12 cellular contexts compared by ENCODE assay signal in genomic region chr1:210692796-210693195, GRCh38.
A peak's percentile ranks its signal among the peaks of the same experiment; 100 is the strongest.
DNase-seq lines count a peak whose midpoint lies in the region; ATAC-seq and TF ChIP-seq lines count a peak whose summit lies in the region.
"Had no signal": no experiment of that assay in that cellular context is flagged by ENCODE, and none has a peak within 500 bp of the region (broad histone marks: within the 10 kb centered on the region; RNA-seq: fewer than 3 reads in every experiment).

No MANE protein-coding gene starts in this region.

- no peaks in the 10 kb centered on the region for H3K36me3 Mint-ChIP-seq in neural crest cell (ENCODE audit: low read depth)
- H3K36me3 Mint-ChIP-seq: IgD-negative memory B cell; natural killer cell treated with Interleukin-12 subunit alpha and Interleukin-12 subunit beta and Interleukin-15 and Interleukin-18, amount 100 ng/mL, for 72 hours had no signal

- TF ChIP-seq CTCF in NB4 (IDR thresholded peaks at IDR 0.05; ENCODE audit: low read depth, low read length) (no peak), neural crest cell (conservative IDR thresholded peaks at IDR 0.05) (no peak)

- DNase-seq in NB4 (ENCODE audit: low read depth) (peak; percentile 58), neural crest cell (ENCODE audit: low read depth, low spot score) (no peak), NCI-H1417 treated with DMSO at 0.1 percent for 48 hours (lab: John Stamatoyannopoulos, UW) (no peak), COLO829 (ENCODE audit: low spot score) (no peak)
- DNase-seq: Caco-2, NCI-H2171 had no signal

- ATAC-seq in GM18868 (IDR thresholded peaks at IDR 0.05; ENCODE audit: unreplicated experiment), result peak; percentile 27
- peak; percentile 45 for ATAC-seq in HG02885 (IDR thresholded peaks at IDR 0.05; ENCODE audit: poor library complexity, unreplicated experiment)
- no peak for ATAC-seq in GM19452 (IDR thresholded peaks at IDR 0.05; ENCODE audit: unreplicated experiment)

- no peaks in the 10 kb centered on the region for H3K27me3 Mint-ChIP-seq in neural crest cell (ENCODE audit: low read depth)
- H3K27me3 Mint-ChIP-seq: natural killer cell treated with Interleukin-12 subunit alpha and Interleukin-12 subunit beta and Interleukin-15 and Interleukin-18, amount 100 ng/mL, for 72 hours had no signal

- H3K4me3 Mint-ChIP-seq in neural crest cell, result no peak overlapping the region
- H3K4me3 Mint-ChIP-seq: natural killer cell treated with Interleukin-12 subunit alpha and Interleukin-12 subunit beta and Interleukin-15 and Interleukin-18, amount 100 ng/mL, for 72 hours had no signal

- H3K9me3 Mint-ChIP-seq in neural crest cell, result no peaks in the 10 kb centered on the region
- H3K9me3 Mint-ChIP-seq: natural killer cell treated with Interleukin-12 subunit alpha and Interleukin-12 subunit beta and Interleukin-15 and Interleukin-18, amount 100 ng/mL, for 72 hours had no signal

- peak overlapping the region; percentile 60 for H3K27ac Mint-ChIP-seq in neural crest cell (ENCODE audit: unreplicated experiment)
- H3K27ac Mint-ChIP-seq: natural killer cell treated with Interleukin-12 subunit alpha and Interleukin-12 subunit beta and Interleukin-15 and Interleukin-18, amount 100 ng/mL, for 72 hours had no signal

- peaks cover 9% of the 10 kb centered on the region for H3K4me1 Mint-ChIP-seq in neural crest cell

- no peak overlapping the region for H3K4me3 ChIP-seq in NB4 (ENCODE audit: low read depth, low read length)
- H3K4me3 ChIP-seq: coronary artery had no signal

- TF ChIP-seq POLR2A in NB4 (IDR thresholded peaks at IDR 0.05; ENCODE audit: extremely low read depth, insufficient read length), result no peak
